25 cellular contexts compared by ENCODE assay signal in genomic region chr17:45279898-45280297, GRCh38. TPM values are rescaled to one million over a fixed set of nuclear protein-coding genes. Genes with fewer than 3 reads are reported as not detected.
A peak's percentile ranks its signal among the peaks of the same experiment; 100 is the strongest.
DNase-seq lines count a peak whose midpoint lies in the region; ATAC-seq, FAIRE-seq and TF ChIP-seq lines count a peak whose summit lies in the region.
"Had no signal": no experiment of that assay in that cellular context is flagged by ENCODE, and none has a peak within 500 bp of the region (broad histone marks: within the 10 kb centered on the region; RNA-seq: fewer than 3 reads in every experiment).

No MANE protein-coding gene starts in this region.

- H3K9me3 ChIP-seq in thymus (ENCODE audit: control insufficient read depth) (no peaks in the 10 kb centered on the region), small intestine (ENCODE audit: control insufficient read depth, low read depth) (no peaks in the 10 kb centered on the region)
- H3K9me3 ChIP-seq: ascending aorta, SJSA1 had no signal

- H3K9me3 Mint-ChIP-seq in activated T-helper 2 cell treated with anti-CD3 and anti-CD28 coated beads, Interferon-gamma antibody, Interleukin-2, Interleukin-4, amounts not matched to agents 10 μg/mL and 5 μg/mL and 100 μg/mL, durations not matched to agents 14 hours and 24 hours and 36 hours = no peaks in the 10 kb centered on the region
- no peaks in the 10 kb centered on the region for H3K9me3 Mint-ChIP-seq in mesothelial cell of epicardium
- H3K9me3 Mint-ChIP-seq: IgD-negative memory B cell had no signal

- peak overlapping the region; percentile 58 for H3K27ac Mint-ChIP-seq in activated T-helper 2 cell treated with anti-CD3 and anti-CD28 coated beads, Interferon-gamma antibody, Interleukin-2, Interleukin-4, amounts not matched to agents 10 μg/mL and 5 μg/mL and 100 μg/mL, durations not matched to agents 14 hours and 24 hours and 36 hours
- peak overlapping the region; percentile 69 for H3K27ac Mint-ChIP-seq in mesothelial cell of epicardium

- ATAC-seq in Right ventricle myocardium inferior (peak; percentile 35), GM18517 (IDR thresholded peaks at IDR 0.05; ENCODE audit: unreplicated experiment) (no peak)

- no peak for FAIRE-seq in small intestine (lab: Jason Lieb, UNC)
- FAIRE-seq: H54, islet of Langerhans had no signal

- peaks cover 58% of the 10 kb centered on the region for H3K36me3 Mint-ChIP-seq in activated T-helper 2 cell treated with anti-CD3 and anti-CD28 coated beads, Interferon-gamma antibody, Interleukin-2, Interleukin-4, amounts not matched to agents 10 μg/mL and 5 μg/mL and 100 μg/mL, durations not matched to agents 14 hours and 24 hours and 36 hours (ENCODE audit: low read depth)
- peaks cover 19% of the 10 kb centered on the region for H3K36me3 Mint-ChIP-seq in mesothelial cell of epicardium

- 97% methylated on average over 3 of the region's 3 CpGs for WGBS in thymus
- WGBS in small intestine, 3 donors = 33 to 66% (median 44%) methylated on average over 3 of the region's 3 CpGs

- peak overlapping the region; percentile 31 for H3K27ac ChIP-seq in thymus (ENCODE audit: low read depth)
- H3K27ac ChIP-seq in small intestine (ENCODE audit: low read depth in 1 of 2, low read length in 1 of 2) = no peak overlapping the region
- H3K27ac ChIP-seq: ascending aorta, hepatocyte, SJSA1 had no signal

- peaks cover 15% of the 10 kb centered on the region for H3K4me1 Mint-ChIP-seq in activated T-helper 2 cell treated with anti-CD3 and anti-CD28 coated beads, Interferon-gamma antibody, Interleukin-2, Interleukin-4, amounts not matched to agents 10 μg/mL and 5 μg/mL and 100 μg/mL, durations not matched to agents 14 hours and 24 hours and 36 hours (ENCODE audit: low read depth)
- peaks cover 15% of the 10 kb centered on the region for H3K4me1 Mint-ChIP-seq in mesothelial cell of epicardium

- no peak overlapping the region for H3K4me3 Mint-ChIP-seq in activated T-helper 2 cell treated with anti-CD3 and anti-CD28 coated beads, Interferon-gamma antibody, Interleukin-2, Interleukin-4, amounts not matched to agents 10 μg/mL and 5 μg/mL and 100 μg/mL, durations not matched to agents 14 hours and 24 hours and 36 hours (ENCODE audit: low read depth)
- no peak overlapping the region for H3K4me3 Mint-ChIP-seq in mesothelial cell of epicardium
- H3K4me3 Mint-ChIP-seq: IgD-negative memory B cell had no signal

- no peaks in the 10 kb centered on the region for H3K27me3 ChIP-seq in thymus (ENCODE audit: control insufficient read depth, insufficient read depth)
- H3K27me3 ChIP-seq in small intestine (ENCODE audit: control insufficient read depth in 2 of 2, insufficient read depth in 2 of 2, low read length in 2 of 2) = no peaks in the 10 kb centered on the region
- H3K27me3 ChIP-seq: ascending aorta, hepatocyte, SJSA1 had no signal

- H3K4me3 ChIP-seq in thymus (ENCODE audit: low read length) (no peak overlapping the region), small intestine (ENCODE audit: low read depth in 1 of 2, low read length in 2 of 2) (no peak overlapping the region)
- H3K4me3 ChIP-seq: ascending aorta, hepatocyte, SJSA1 had no signal

- H3K36me3 ChIP-seq in thymus (ENCODE audit: control insufficient read depth, insufficient read depth) (peaks cover 24% of the 10 kb centered on the region), small intestine (ENCODE audit: control insufficient read depth in 2 of 2, insufficient read depth in 2 of 2, low read length in 2 of 2) (peaks cover 0 to 8% of the 10 kb centered on the region in 2 donors)

- no peak for TF ChIP-seq CTCF in mesothelial cell of epicardium (IDR thresholded peaks at IDR 0.05; ENCODE audit: unreplicated experiment)

- H3K4me1 ChIP-seq in thymus (ENCODE audit: control insufficient read depth, insufficient read depth, low read length) = no peaks in the 10 kb centered on the region
- peaks cover 0 to 5% of the 10 kb centered on the region in 2 donors for H3K4me1 ChIP-seq in small intestine (ENCODE audit: control insufficient read depth in 2 of 2, insufficient read depth in 1 of 2, low read depth in 1 of 2, low read length in 1 of 2)

- intact Hi-C loops in Right ventricle myocardium inferior (cut with DNase I) (loop anchor here (5.0 kb wide), 1 partner anchor 58 kb away; the partner anchor contains the start of gene FMNL1), cardiac septum (cut with DNase I) (loop anchor here (1.0 to 5.0 kb wide), 2 partner anchors 31 to 58 kb away; partner anchors contain the start of gene FMNL1)
- intact Hi-C loops in activated T-helper 2 cell treated with anti-CD3 and anti-CD28 coated beads, Interferon-gamma antibody, Interleukin-2, Interleukin-4, amounts not matched to agents 10 μg/mL and 5 μg/mL and 100 μg/mL, durations not matched to agents 14 hours and 24 hours and 36 hours (cut with micrococcal nuclease) = no loop called here

- no peak for DNase-seq in Right ventricle myocardium inferior (ENCODE audit: missing footprints)
- DNase-seq in cardiac septum (ENCODE audit: low spot score) = no peak
- no peak for DNase-seq in activated T-helper 2 cell treated with anti-CD3 and anti-CD28 coated beads, Interferon-gamma antibody, Interleukin-2, Interleukin-4, amounts not matched to agents 10 μg/mL and 5 μg/mL and 100 μg/mL, durations not matched to agents 14 hours and 24 hours and 36 hours (ENCODE audit: low spot score)
- DNase-seq in mesothelial cell of epicardium (ENCODE audit: low spot score in 2 of 2, unreplicated experiment in 2 of 2) = no peak
- DNase-seq in small intestine = no peak
- no peak for DNase-seq in effector CD8-positive, alpha-beta T cell (lab: John Stamatoyannopoulos, UW)
- DNase-seq: activated gamma-delta T cell, EL, mammary epithelial cell, MM.1S, NCI-H1930, NCI-H526 treated with DMSO at 0.1 percent for 48 hours, retina had no signal

- H3K27me3 Mint-ChIP-seq in activated T-helper 2 cell treated with anti-CD3 and anti-CD28 coated beads, Interferon-gamma antibody, Interleukin-2, Interleukin-4, amounts not matched to agents 10 μg/mL and 5 μg/mL and 100 μg/mL, durations not matched to agents 14 hours and 24 hours and 36 hours (ENCODE audit: low read depth) = no peaks in the 10 kb centered on the region
- H3K27me3 Mint-ChIP-seq in mesothelial cell of epicardium (ENCODE audit: low read depth) = no peaks in the 10 kb centered on the region
- H3K27me3 Mint-ChIP-seq: IgD-negative memory B cell had no signal

RNA-seq across cellular contexts. Expression of gene SPATA32, which starts 18.0 kb away (rescaled TPM):
- total RNA-seq in Right ventricle myocardium inferior (not detected), cardiac septum (not detected), mesothelial cell of epicardium (not detected in 3 replicates)
- 0.37 and 0.67 TPM in 2 replicates for total RNA-seq in activated T-helper 2 cell treated with anti-CD3 and anti-CD28 coated beads, Interferon-gamma antibody, Interleukin-2, Interleukin-4, amounts not matched to agents 10 μg/mL and 5 μg/mL and 100 μg/mL, durations not matched to agents 14 hours and 24 hours and 36 hours
- polyA plus RNA-seq in thymus (0.21 TPM), small intestine (under 1 TPM in 1 of 3 donors, not detected in 2; 0.04 TPM)
- total RNA-seq: ascending aorta, chondrocyte, hepatocyte, OCI-LY7, SJSA1, urinary bladder had no signal
- polyA plus RNA-seq: mammary epithelial cell, neural cell, urinary bladder had no signal

RNA-seq across cellular contexts. Expression of gene MAP3K14, which starts 36.9 kb away (rescaled TPM):
- total RNA-seq in Right ventricle myocardium inferior = 14.4 TPM
- 14.6 TPM for total RNA-seq in cardiac septum
- 45.6 and 49.5 TPM in 2 replicates for total RNA-seq in activated T-helper 2 cell treated with anti-CD3 and anti-CD28 coated beads, Interferon-gamma antibody, Interleukin-2, Interleukin-4, amounts not matched to agents 10 μg/mL and 5 μg/mL and 100 μg/mL, durations not matched to agents 14 hours and 24 hours and 36 hours
- 8.9 to 9.9 TPM (median 9.8 TPM) in 3 replicates for total RNA-seq in mesothelial cell of epicardium
- polyA plus RNA-seq in thymus = 21.8 TPM
- polyA plus RNA-seq in small intestine = 10 to 100 TPM; 10.8 to 19.2 (median 11.3) TPM

RNA-seq across cellular contexts. Expression of gene FMNL1, which starts 58.2 kb away (rescaled TPM):
- total RNA-seq in Right ventricle myocardium inferior = 13.7 TPM
- 12.2 TPM for total RNA-seq in cardiac septum
- 469 and 475 TPM in 2 replicates for total RNA-seq in activated T-helper 2 cell treated with anti-CD3 and anti-CD28 coated beads, Interferon-gamma antibody, Interleukin-2, Interleukin-4, amounts not matched to agents 10 μg/mL and 5 μg/mL and 100 μg/mL, durations not matched to agents 14 hours and 24 hours and 36 hours
- 3.0 to 3.7 TPM (median 3.6 TPM) in 3 replicates for total RNA-seq in mesothelial cell of epicardium
- polyA plus RNA-seq in thymus = 79.5 TPM
- polyA plus RNA-seq in small intestine = 10 to 100 TPM in 1 of 3 donors, 1 to 10 TPM in 2; 3.1 to 15.4 (median 8.3) TPM
- total RNA-seq: SJSA1 had no signal

Comparison
In these comparisons a context has a peak if more than half of its experiments do, and no peak if none do; other contexts are left out.
1. RNA of gene FMNL1, which starts 58.2 kb away (total RNA-seq): 469 to 475 TPM in activated T-helper 2 cell treated with anti-CD3 and anti-CD28 coated beads, Interferon-gamma antibody, Interleukin-2, Interleukin-4, amounts not matched to agents 10 μg/mL and 5 μg/mL and 100 μg/mL, durations not matched to agents 14 hours and 24 hours and 36 hours; 13.7 TPM in Right ventricle myocardium inferior (single experiment), 12.2 TPM in cardiac septum (single experiment) and 3.0 to 3.7 TPM in mesothelial cell of epicardium; every median in the first group is over 10 times any median in the second.